In the genomic region with DNA sequence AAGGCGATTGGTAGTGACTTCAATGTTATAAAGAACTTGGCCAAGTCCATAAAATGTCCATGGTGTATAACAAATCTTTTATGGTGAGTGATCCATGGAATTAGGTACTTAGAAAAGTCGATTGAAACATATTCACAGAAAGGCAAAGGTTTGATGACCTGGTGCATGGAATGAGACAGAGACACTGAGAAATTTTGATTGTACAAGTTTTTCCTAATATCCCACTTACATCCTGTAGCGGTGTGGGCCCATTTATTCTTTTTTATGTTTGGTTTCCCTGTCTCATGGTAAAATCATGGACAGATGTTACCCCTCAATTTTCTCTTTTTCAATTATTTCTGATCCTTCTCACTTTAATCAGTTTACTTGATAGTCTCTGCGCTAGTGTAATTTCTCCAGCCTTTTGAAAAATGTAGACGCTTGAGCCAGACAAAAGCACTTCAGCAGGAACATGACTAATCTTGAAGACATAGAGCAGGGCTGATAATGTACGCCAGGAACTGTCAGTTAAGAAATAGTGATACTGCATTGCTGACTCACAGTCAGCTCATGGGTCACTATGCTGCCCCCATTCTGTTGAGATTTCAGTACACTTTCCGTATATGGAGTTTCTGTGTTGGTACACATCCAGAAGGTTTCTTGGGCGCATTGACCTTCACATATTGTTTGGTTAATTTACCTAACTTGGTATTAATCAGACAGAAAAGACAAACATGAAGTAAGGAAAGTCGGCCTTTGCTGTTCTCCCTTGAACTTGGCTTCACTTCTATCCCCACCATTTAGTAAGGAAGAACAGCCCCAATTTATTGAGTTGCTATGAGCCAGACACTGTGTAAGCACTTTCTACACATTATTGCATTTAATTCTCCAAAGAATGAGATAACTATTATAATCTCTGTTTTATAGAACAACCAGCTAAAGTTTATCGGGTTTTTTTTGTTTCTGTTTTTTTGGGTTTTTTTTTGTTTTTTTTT, we compare ENCODE assay signal across 11 cellular contexts.
DNase-seq lines count a peak whose midpoint lies in the region; ATAC-seq and TF ChIP-seq lines count a peak whose summit lies in the region.
"Had no signal": no experiment of that assay in that cellular context is flagged by ENCODE, and none has a peak within 500 bp of the region (broad histone marks: within the 10 kb centered on the region; RNA-seq: fewer than 3 reads in every experiment).

No MANE protein-coding gene starts in this region.

- POLR2A ChIA-PET in SK-N-SH (lab: Yijun Ruan, JAX) = no interaction called here

- H4K20me1 ChIP-seq in SK-N-SH (ENCODE audit: insufficient read depth) = no peaks in the 10 kb centered on the region

- CTCF ChIA-PET in SK-N-SH (lab: Yijun Ruan, JAX) = no interaction called here

- TF ChIP-seq RAD21 in SK-N-SH (IDR thresholded peaks at IDR 0.05; ENCODE audit: low read length) = no peak

- peak; percentile 81 to 96; a peak in 3 of 4 replicates for TF ChIP-seq EP300 in SK-N-SH (IDR thresholded peaks at IDR 0.05; ENCODE audit: borderline replicate concordance in 1 of 2, low read depth in 1 of 2, low read length in 1 of 2)

- no peak overlapping the region for H2AFZ ChIP-seq in SK-N-SH (ENCODE audit: low read depth)

- ATAC-seq in HG03520 (IDR thresholded peaks at IDR 0.05; ENCODE audit: unreplicated experiment) = no peak
- ATAC-seq in GM19023 (IDR thresholded peaks at IDR 0.05; ENCODE audit: unreplicated experiment) = no peak
- no peak for ATAC-seq in HG03565 (IDR thresholded peaks at IDR 0.05; ENCODE audit: unreplicated experiment)
- ATAC-seq: effector memory CD8-positive, alpha-beta T cell; GM12878 had no signal

- peak; percentile 60 for DNase-seq in HFF-Myc (ENCODE audit: extremely low read depth, low read depth)
- DNase-seq in SK-N-SH = peak; percentile 11
- DNase-seq in glomerular endothelial cell (ENCODE audit: extremely low read depth, low read depth, low spot score) = peak; percentile 64
- DNase-seq: activated T-cell treated with anti-CD3 and anti-CD28 coated beads, Interleukin-2, amount 50 U/mL, for 1 hour; effector memory CD8-positive, alpha-beta T cell; NCI-H2107 had no signal

- H3K9me2 ChIP-seq in SK-N-SH = no peaks in the 10 kb centered on the region

- H3K9me3 ChIP-seq in SK-N-SH (no peaks in the 10 kb centered on the region), stomach smooth muscle (ENCODE audit: control insufficient read depth in 2 of 2, low read length in 2 of 2) (no peaks in the 10 kb centered on the region)

- no peak overlapping the region for H3K4me2 ChIP-seq in SK-N-SH

- TF ChIP-seq CTCF in HFF-Myc (IDR thresholded peaks at IDR 0.05; ENCODE audit: low read depth, low read length, missing control alignments) (no peak), SK-N-SH (IDR thresholded peaks at IDR 0.05) (peak; percentile 39)

- no peaks in the 10 kb centered on the region for H3K27me3 ChIP-seq in SK-N-SH (ENCODE audit: insufficient read depth)
- no peaks in the 10 kb centered on the region for H3K27me3 ChIP-seq in stomach smooth muscle (ENCODE audit: control insufficient read depth in 1 of 2, insufficient read depth in 2 of 2, low read length in 2 of 2)

- H3F3A ChIP-seq in SK-N-SH (replicated peaks; ENCODE audit: insufficient read depth) = peaks cover 9% of the 10 kb centered on the region

- H3K27ac ChIP-seq in SK-N-SH (ENCODE audit: low read depth in 2 of 2, low read length in 1 of 2) = peak overlapping the region; percentile 78 to 79; a peak in 3 of 4 replicates
- H3K27ac ChIP-seq in stomach smooth muscle (ENCODE audit: low read length) = peak overlapping the region; percentile 32

- H3K4me3 ChIP-seq in HFF-Myc (replicated peaks; ENCODE audit: low read depth, low read length) (no peak overlapping the region), SK-N-SH (ENCODE audit: low read depth in 2 of 2, low read length in 1 of 2) (no peak overlapping the region), stomach smooth muscle (ENCODE audit: low read length in 2 of 2) (peak overlapping the region in 1 of 2 donors; percentile 5)
- H3K4me3 ChIP-seq: GM12878 had no signal

- H3K4me1 ChIP-seq in SK-N-SH (ENCODE audit: control insufficient read depth in 1 of 2, insufficient read depth in 2 of 2, low read depth in 1 of 2, low read length in 1 of 2) (no peaks in the 10 kb centered on the region; a peak in 1 of 4 replicates), stomach smooth muscle (ENCODE audit: control insufficient read depth, insufficient read depth, low read length) (peaks cover 3% of the 10 kb centered on the region)

- WGBS in SK-N-SH (ENCODE audit: low lambda C conversion rate) = 21% methylated on average over 10 of the region's 10 CpGs

- H3K36me3 ChIP-seq in SK-N-SH (replicated peaks in 1 of 2; ENCODE audit: control insufficient read depth in 1 of 2, insufficient read depth in 2 of 2, low read length in 1 of 2) (no peaks in the 10 kb centered on the region), stomach smooth muscle (ENCODE audit: control insufficient read depth in 2 of 2, insufficient read depth in 2 of 2, low read length in 2 of 2) (no peaks in the 10 kb centered on the region)

- H3K79me2 ChIP-seq in SK-N-SH (ENCODE audit: insufficient read depth) = no peaks in the 10 kb centered on the region

- H3K9ac ChIP-seq in SK-N-SH (no peak overlapping the region), stomach smooth muscle (ENCODE audit: low read length in 2 of 2) (no peak overlapping the region)

TF ChIP-seq in SK-N-SH, 30 proteins besides CTCF, POLR2A, EP300 and RAD21 (continues in another document):
- TF ChIP-seq, protein P1, sequence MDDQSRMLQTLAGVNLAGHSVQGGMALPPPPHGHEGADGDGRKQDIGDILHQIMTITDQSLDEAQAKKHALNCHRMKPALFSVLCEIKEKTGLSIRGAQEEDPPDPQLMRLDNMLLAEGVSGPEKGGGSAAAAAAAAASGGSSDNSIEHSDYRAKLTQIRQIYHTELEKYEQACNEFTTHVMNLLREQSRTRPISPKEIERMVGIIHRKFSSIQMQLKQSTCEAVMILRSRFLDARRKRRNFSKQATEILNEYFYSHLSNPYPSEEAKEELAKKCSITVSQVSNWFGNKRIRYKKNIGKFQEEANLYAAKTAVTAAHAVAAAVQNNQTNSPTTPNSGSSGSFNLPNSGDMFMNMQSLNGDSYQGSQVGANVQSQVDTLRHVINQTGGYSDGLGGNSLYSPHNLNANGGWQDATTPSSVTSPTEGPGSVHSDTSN (IDR thresholded peaks at IDR 0.05) = peak; percentile 99
- TF ChIP-seq RFX5 (IDR thresholded peaks at IDR 0.05; ENCODE audit: low read length) = no peak
- TF ChIP-seq EZH2phosphoT487 (IDR thresholded peaks at IDR 0.05; ENCODE audit: borderline replicate concordance, low read depth) = no peak
- TF ChIP-seq CHD2 (IDR thresholded peaks at IDR 0.05; ENCODE audit: low read length, partially characterized antibody) = no peak
- TF ChIP-seq FOXM1 (IDR thresholded peaks at IDR 0.05; ENCODE audit: low read depth) = peak; percentile 69
- 0 out of 2 replicates have a peak, but pooled peaks have one; percentile 17 for TF ChIP-seq YY1 (IDR thresholded peaks at IDR 0.05; ENCODE audit: low read depth)
- TF ChIP-seq GABPA (IDR thresholded peaks at IDR 0.05; ENCODE audit: low read depth) = no peak
- TF ChIP-seq, protein P2, sequence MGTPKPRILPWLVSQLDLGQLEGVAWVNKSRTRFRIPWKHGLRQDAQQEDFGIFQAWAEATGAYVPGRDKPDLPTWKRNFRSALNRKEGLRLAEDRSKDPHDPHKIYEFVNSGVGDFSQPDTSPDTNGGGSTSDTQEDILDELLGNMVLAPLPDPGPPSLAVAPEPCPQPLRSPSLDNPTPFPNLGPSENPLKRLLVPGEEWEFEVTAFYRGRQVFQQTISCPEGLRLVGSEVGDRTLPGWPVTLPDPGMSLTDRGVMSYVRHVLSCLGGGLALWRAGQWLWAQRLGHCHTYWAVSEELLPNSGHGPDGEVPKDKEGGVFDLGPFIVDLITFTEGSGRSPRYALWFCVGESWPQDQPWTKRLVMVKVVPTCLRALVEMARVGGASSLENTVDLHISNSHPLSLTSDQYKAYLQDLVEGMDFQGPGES (IDR thresholded peaks at IDR 0.05; ENCODE audit: low read depth, low read length) = no peak
- TF ChIP-seq, protein P3, sequence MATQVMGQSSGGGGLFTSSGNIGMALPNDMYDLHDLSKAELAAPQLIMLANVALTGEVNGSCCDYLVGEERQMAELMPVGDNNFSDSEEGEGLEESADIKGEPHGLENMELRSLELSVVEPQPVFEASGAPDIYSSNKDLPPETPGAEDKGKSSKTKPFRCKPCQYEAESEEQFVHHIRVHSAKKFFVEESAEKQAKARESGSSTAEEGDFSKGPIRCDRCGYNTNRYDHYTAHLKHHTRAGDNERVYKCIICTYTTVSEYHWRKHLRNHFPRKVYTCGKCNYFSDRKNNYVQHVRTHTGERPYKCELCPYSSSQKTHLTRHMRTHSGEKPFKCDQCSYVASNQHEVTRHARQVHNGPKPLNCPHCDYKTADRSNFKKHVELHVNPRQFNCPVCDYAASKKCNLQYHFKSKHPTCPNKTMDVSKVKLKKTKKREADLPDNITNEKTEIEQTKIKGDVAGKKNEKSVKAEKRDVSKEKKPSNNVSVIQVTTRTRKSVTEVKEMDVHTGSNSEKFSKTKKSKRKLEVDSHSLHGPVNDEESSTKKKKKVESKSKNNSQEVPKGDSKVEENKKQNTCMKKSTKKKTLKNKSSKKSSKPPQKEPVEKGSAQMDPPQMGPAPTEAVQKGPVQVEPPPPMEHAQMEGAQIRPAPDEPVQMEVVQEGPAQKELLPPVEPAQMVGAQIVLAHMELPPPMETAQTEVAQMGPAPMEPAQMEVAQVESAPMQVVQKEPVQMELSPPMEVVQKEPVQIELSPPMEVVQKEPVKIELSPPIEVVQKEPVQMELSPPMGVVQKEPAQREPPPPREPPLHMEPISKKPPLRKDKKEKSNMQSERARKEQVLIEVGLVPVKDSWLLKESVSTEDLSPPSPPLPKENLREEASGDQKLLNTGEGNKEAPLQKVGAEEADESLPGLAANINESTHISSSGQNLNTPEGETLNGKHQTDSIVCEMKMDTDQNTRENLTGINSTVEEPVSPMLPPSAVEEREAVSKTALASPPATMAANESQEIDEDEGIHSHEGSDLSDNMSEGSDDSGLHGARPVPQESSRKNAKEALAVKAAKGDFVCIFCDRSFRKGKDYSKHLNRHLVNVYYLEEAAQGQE (IDR thresholded peaks at IDR 0.05; ENCODE audit: low read depth, low read length) = 0 out of 2 replicates have a peak, but pooled peaks have one; percentile 14
- peak; percentile 36; the same call in 1 of the 2 replicates for TF ChIP-seq MEF2A (IDR thresholded peaks at IDR 0.05; ENCODE audit: borderline replicate concordance, low read depth)
- TF ChIP-seq, protein P4, sequence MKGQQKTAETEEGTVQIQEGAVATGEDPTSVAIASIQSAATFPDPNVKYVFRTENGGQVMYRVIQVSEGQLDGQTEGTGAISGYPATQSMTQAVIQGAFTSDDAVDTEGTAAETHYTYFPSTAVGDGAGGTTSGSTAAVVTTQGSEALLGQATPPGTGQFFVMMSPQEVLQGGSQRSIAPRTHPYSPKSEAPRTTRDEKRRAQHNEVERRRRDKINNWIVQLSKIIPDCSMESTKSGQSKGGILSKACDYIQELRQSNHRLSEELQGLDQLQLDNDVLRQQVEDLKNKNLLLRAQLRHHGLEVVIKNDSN (IDR thresholded peaks at IDR 0.05; ENCODE audit: borderline replicate concordance, low read depth) = 0 out of 2 replicates have a peak, but pooled peaks have one; percentile 5
- TF ChIP-seq NFIC (IDR thresholded peaks at IDR 0.05; ENCODE audit: borderline replicate concordance) = peak; percentile 93

Comparison
In these comparisons a context has a peak if more than half of its experiments do, and no peak if none do; other contexts are left out.
1. DNase-seq: peak in every context shown above with its lines; median percentile 64 in glomerular endothelial cell; 60 in HFF-Myc; 11 in SK-N-SH.